Comparison of ENCODE assay signal across 30 cellular contexts in the genomic region with DNA sequence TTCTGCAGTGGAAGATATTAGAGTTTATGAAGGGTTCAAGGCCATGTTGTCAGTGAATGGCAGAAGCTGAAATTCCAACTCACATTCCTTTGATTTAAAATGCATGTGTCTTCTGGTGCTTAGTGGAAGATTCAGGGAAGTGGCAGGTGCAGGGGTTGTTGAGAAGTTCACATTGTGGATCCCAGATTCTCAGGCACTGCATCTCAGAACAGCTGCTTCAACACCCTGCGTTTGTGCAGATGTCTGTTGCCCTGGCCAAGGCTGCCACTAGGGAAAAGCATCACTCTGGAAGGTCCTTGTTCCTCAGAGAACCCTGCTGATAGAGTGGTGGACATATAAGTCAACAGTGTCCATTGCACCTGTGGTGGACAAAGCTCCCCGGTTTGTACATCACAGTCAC.
"Had no signal": no experiment of that assay in that cellular context is flagged by ENCODE, and none has a peak within 500 bp of the region (broad histone marks: within the 10 kb centered on the region; RNA-seq: fewer than 3 reads in every experiment).

No MANE protein-coding gene starts in this region.

- H3K9me3 ChIP-seq: ascending aorta, breast epithelium, gastrocnemius medialis had no signal

- H3K36me3 ChIP-seq: ascending aorta, breast epithelium, gastrocnemius medialis had no signal

- H3K27me3 ChIP-seq: ascending aorta, breast epithelium, dorsolateral prefrontal cortex, gastrocnemius medialis had no signal

- H3K4me3 Mint-ChIP-seq: activated CD4-positive, alpha-beta memory T cell treated with anti-CD3 and anti-CD28 coated beads for 36 hours; activated CD4-positive, alpha-beta T cell treated with anti-CD3 and anti-CD28 coated beads for 36 hours; activated CD4-positive, alpha-beta T cell treated with anti-CD3 and anti-CD28 coated beads, Interleukin-2, amount 10 ng/mL, durations not matched to agents 24 days and 14 days; activated CD8-positive, alpha-beta memory T cell treated with anti-CD3 and anti-CD28 coated beads, Interleukin-2, amount 10 ng/mL, durations not matched to agents 7 days and 5 days; activated CD8-positive, alpha-beta T cell treated with anti-CD3 and anti-CD28 coated beads, Interleukin-2, amount 10 ng/mL, durations not matched to agents 7 days and 5 days; activated naive CD4-positive, alpha-beta T cell treated with anti-CD3 and anti-CD28 coated beads for 36 hours; activated naive CD8-positive, alpha-beta T cell treated with anti-CD3 and anti-CD28 coated beads, Interleukin-2, amount 10 ng/mL, durations not matched to agents 7 days and 5 days; activated T-helper 1 cell treated with anti-CD3 and anti-CD28 coated beads, Interleukin-12 subunit alpha, Interleukin-12 subunit beta, Interleukin-2, Interleukin-4 antibody, amounts not matched to agents 30 ng/mL and 10 ng/mL and 1 ng/mL, durations not matched to agents 14 hours and 24 hours and 36 hours; brain; central memory CD8-positive, alpha-beta T cell; dendritic cell treated with granulocyte-macrophage colony-stimulating factor and Interleukin-4, amounts not matched to agents 40 ng/mL and 50 ng/mL, for 4 days; endodermal cell had no signal

- H3K36me3 Mint-ChIP-seq: activated CD4-positive, alpha-beta memory T cell treated with anti-CD3 and anti-CD28 coated beads for 36 hours; activated CD8-positive, alpha-beta memory T cell treated with anti-CD3 and anti-CD28 coated beads, Interleukin-2, amount 10 ng/mL, durations not matched to agents 7 days and 5 days; activated naive CD4-positive, alpha-beta T cell treated with anti-CD3 and anti-CD28 coated beads, Interleukin-2, amount 50 U/mL, for 72 hours; activated naive CD8-positive, alpha-beta T cell treated with anti-CD3 and anti-CD28 coated beads, Interleukin-2, amount 10 ng/mL, durations not matched to agents 7 days and 5 days; brain had no signal

- H3K4me1 ChIP-seq: ascending aorta, breast epithelium, foreskin keratinocyte, gastrocnemius medialis had no signal

- H3K27me3 Mint-ChIP-seq: activated CD4-positive, alpha-beta memory T cell treated with anti-CD3 and anti-CD28 coated beads for 36 hours; activated CD4-positive, alpha-beta T cell treated with anti-CD3 and anti-CD28 coated beads, Interleukin-2, amount 10 ng/mL, durations not matched to agents 24 days and 14 days; activated CD8-positive, alpha-beta memory T cell treated with anti-CD3 and anti-CD28 coated beads, Interleukin-2, amount 10 ng/mL, durations not matched to agents 7 days and 5 days; central memory CD8-positive, alpha-beta T cell; dendritic cell treated with granulocyte-macrophage colony-stimulating factor and Interleukin-4, amounts not matched to agents 40 ng/mL and 50 ng/mL, for 4 days had no signal

- DNase-seq: activated CD4-positive, alpha-beta memory T cell treated with anti-CD3 and anti-CD28 coated beads for 36 hours; activated CD4-positive, alpha-beta T cell treated with anti-CD3 and anti-CD28 coated beads for 36 hours; activated CD4-positive, alpha-beta T cell treated with anti-CD3 and anti-CD28 coated beads, Interleukin-2, amount 10 ng/mL, durations not matched to agents 24 days and 14 days; activated CD4-positive, CD25-positive, alpha-beta regulatory T cell; activated CD4-positive, CD25-positive, alpha-beta regulatory T cell treated with anti-CD3 and anti-CD28 coated beads, Interleukin-2, amount 50 U/mL, for 72 hours; activated CD8-positive, alpha-beta memory T cell treated with anti-CD3 and anti-CD28 coated beads, Interleukin-2, amount 10 ng/mL, durations not matched to agents 7 days and 5 days; activated CD8-positive, alpha-beta memory T cell treated with anti-CD3 and anti-CD28 coated beads, Interleukin-2, amount 50 U/mL, for 4 hours; activated CD8-positive, alpha-beta T cell treated with anti-CD3 and anti-CD28 coated beads, Interleukin-2, amount 10 ng/mL, durations not matched to agents 7 days and 5 days; activated effector memory CD4-positive, alpha-beta T cell treated with anti-CD3 and anti-CD28 coated beads, Interleukin-2, amount 50 U/mL, for 16 hours; activated naive CD4-positive, alpha-beta T cell treated with anti-CD3 and anti-CD28 coated beads for 36 hours; activated naive CD8-positive, alpha-beta T cell treated with anti-CD3 and anti-CD28 coated beads, Interleukin-2, amount 10 ng/mL, durations not matched to agents 7 days and 5 days; activated T-cell treated with anti-CD3 and anti-CD28 coated beads, Interleukin-2, amount 50 U/mL, for 1 hour; activated T-cell treated with anti-CD3 and anti-CD28 coated beads, Interleukin-2, amount 50 U/mL, for 48 hours; dorsolateral prefrontal cortex; effector memory CD4-positive, alpha-beta T cell; endodermal cell; foreskin keratinocyte; gastrocnemius medialis; glutamatergic neuron; T-helper 2 cell had no signal

- H3K4me3 ChIP-seq: ascending aorta, breast epithelium, coronary artery, dorsolateral prefrontal cortex, gastrocnemius medialis had no signal

- H3K9me3 Mint-ChIP-seq: activated CD4-positive, alpha-beta memory T cell treated with anti-CD3 and anti-CD28 coated beads for 36 hours; activated CD4-positive, alpha-beta T cell treated with anti-CD3 and anti-CD28 coated beads, Interleukin-2, amount 10 ng/mL, durations not matched to agents 24 days and 14 days; activated naive CD4-positive, alpha-beta T cell treated with anti-CD3 and anti-CD28 coated beads for 36 hours; activated T-helper 1 cell treated with anti-CD3 and anti-CD28 coated beads, Interleukin-12 subunit alpha, Interleukin-12 subunit beta, Interleukin-2, Interleukin-4 antibody, amounts not matched to agents 30 ng/mL and 10 ng/mL and 1 ng/mL, durations not matched to agents 14 hours and 24 hours and 36 hours; activated T-helper 2 cell treated with anti-CD3 and anti-CD28 coated beads, Interferon-gamma antibody, Interleukin-2, Interleukin-4, amounts not matched to agents 10 μg/mL and 5 μg/mL and 100 μg/mL, durations not matched to agents 14 hours and 24 hours and 36 hours; central memory CD8-positive, alpha-beta T cell; dendritic cell treated with granulocyte-macrophage colony-stimulating factor and Interleukin-4, amounts not matched to agents 40 ng/mL and 50 ng/mL, for 4 days; endodermal cell had no signal

- H3K27ac Mint-ChIP-seq: activated CD4-positive, alpha-beta memory T cell treated with anti-CD3 and anti-CD28 coated beads for 36 hours; activated CD4-positive, alpha-beta T cell treated with anti-CD3 and anti-CD28 coated beads for 36 hours; activated CD4-positive, alpha-beta T cell treated with anti-CD3 and anti-CD28 coated beads, Interleukin-2, amount 10 ng/mL, durations not matched to agents 24 days and 14 days; activated CD8-positive, alpha-beta memory T cell treated with anti-CD3 and anti-CD28 coated beads, Interleukin-2, amount 10 ng/mL, durations not matched to agents 7 days and 5 days; activated CD8-positive, alpha-beta T cell treated with anti-CD3 and anti-CD28 coated beads, Interleukin-2, amount 10 ng/mL, durations not matched to agents 7 days and 5 days; activated naive CD4-positive, alpha-beta T cell treated with anti-CD3 and anti-CD28 coated beads for 36 hours; activated naive CD4-positive, alpha-beta T cell treated with anti-CD3 and anti-CD28 coated beads, Interleukin-2, amount 50 U/mL, for 72 hours; activated naive CD8-positive, alpha-beta T cell treated with anti-CD3 and anti-CD28 coated beads, Interleukin-2, amount 10 ng/mL, durations not matched to agents 7 days and 5 days; activated T-helper 1 cell treated with anti-CD3 and anti-CD28 coated beads, Interleukin-12 subunit alpha, Interleukin-12 subunit beta, Interleukin-2, Interleukin-4 antibody, amounts not matched to agents 30 ng/mL and 10 ng/mL and 1 ng/mL, durations not matched to agents 14 hours and 24 hours and 36 hours; activated T-helper 2 cell treated with anti-CD3 and anti-CD28 coated beads, Interferon-gamma antibody, Interleukin-2, Interleukin-4, amounts not matched to agents 10 μg/mL and 5 μg/mL and 100 μg/mL, durations not matched to agents 14 hours and 24 hours and 36 hours; brain; dendritic cell treated with granulocyte-macrophage colony-stimulating factor and Interleukin-4, amounts not matched to agents 40 ng/mL and 50 ng/mL, for 4 days; endodermal cell had no signal

- H3K4me1 Mint-ChIP-seq: activated CD4-positive, alpha-beta T cell treated with anti-CD3 and anti-CD28 coated beads for 36 hours; activated CD4-positive, alpha-beta T cell treated with anti-CD3 and anti-CD28 coated beads, Interleukin-2, amount 10 ng/mL, durations not matched to agents 24 days and 14 days; activated CD8-positive, alpha-beta memory T cell treated with anti-CD3 and anti-CD28 coated beads, Interleukin-2, amount 10 ng/mL, durations not matched to agents 7 days and 5 days; activated naive CD8-positive, alpha-beta T cell treated with anti-CD3 and anti-CD28 coated beads, Interleukin-2, amount 10 ng/mL, durations not matched to agents 7 days and 5 days; central memory CD8-positive, alpha-beta T cell had no signal

- ATAC-seq: activated CD4-positive, alpha-beta T cell treated with anti-CD3 and anti-CD28 coated beads for 36 hours; activated CD8-positive, alpha-beta memory T cell treated with anti-CD3 and anti-CD28 coated beads, Interleukin-2, amount 10 ng/mL, durations not matched to agents 7 days and 5 days; activated CD8-positive, alpha-beta T cell treated with anti-CD3 and anti-CD28 coated beads, Interleukin-2, amount 10 ng/mL, durations not matched to agents 7 days and 5 days; activated naive CD4-positive, alpha-beta T cell treated with anti-CD3 and anti-CD28 coated beads, Interleukin-2, amount 50 U/mL, for 72 hours; esophagus mucosa; foreskin keratinocyte had no signal

- H3K27ac ChIP-seq: ascending aorta, coronary artery, dorsolateral prefrontal cortex, foreskin keratinocyte had no signal
